1 cellular context compared by ENCODE assay signal in the genomic region with DNA sequence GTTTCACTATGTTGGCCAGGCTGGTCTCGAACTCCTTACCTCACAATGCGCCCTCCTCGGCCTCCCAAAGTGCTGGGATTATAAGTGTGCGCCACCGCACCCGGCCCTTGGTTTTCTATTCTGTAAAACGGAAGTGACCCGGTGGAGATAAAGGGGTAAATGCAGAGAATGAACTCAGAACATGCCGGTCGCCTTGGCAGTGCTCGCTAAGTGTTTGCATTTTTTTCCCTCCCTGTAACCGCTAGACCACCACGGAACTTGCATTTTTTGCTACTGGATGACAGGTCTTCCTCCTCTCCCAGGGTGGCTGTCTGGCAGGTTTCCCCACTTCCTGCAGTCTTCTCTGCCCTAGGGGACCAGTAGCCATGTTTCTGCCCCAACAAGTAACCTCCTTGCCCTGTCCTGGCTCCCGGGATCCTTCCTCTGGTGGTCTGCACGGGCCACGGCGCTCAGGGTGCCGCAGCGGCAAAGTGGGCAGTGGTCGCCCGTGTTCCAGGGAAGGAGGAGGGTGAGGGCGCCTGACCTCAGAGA.
TF ChIP-seq lines count a peak whose summit lies in the region.

No MANE protein-coding gene starts in this region.

TF ChIP-seq in IMR-90, 13 proteins besides CTCF, POLR2A, EP300 and RAD21 (continued from another document):
- TF ChIP-seq, protein P1, sequence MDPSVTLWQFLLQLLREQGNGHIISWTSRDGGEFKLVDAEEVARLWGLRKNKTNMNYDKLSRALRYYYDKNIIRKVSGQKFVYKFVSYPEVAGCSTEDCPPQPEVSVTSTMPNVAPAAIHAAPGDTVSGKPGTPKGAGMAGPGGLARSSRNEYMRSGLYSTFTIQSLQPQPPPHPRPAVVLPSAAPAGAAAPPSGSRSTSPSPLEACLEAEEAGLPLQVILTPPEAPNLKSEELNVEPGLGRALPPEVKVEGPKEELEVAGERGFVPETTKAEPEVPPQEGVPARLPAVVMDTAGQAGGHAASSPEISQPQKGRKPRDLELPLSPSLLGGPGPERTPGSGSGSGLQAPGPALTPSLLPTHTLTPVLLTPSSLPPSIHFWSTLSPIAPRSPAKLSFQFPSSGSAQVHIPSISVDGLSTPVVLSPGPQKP (IDR thresholded peaks at IDR 0.05; ENCODE audit: borderline replicate concordance, low read depth, low read length) = no peak
TF ChIP-seq in IMR-90: peak in this region for 0.
